ENCODE assay signal across 19 cellular contexts in genomic region chr14:102748806-102749205, GRCh38. TPM values are rescaled to one million over a fixed set of nuclear protein-coding genes. Genes with fewer than 3 reads are reported as not detected.
DNase-seq lines count a peak whose midpoint lies in the region; ATAC-seq, FAIRE-seq and TF ChIP-seq lines count a peak whose summit lies in the region.
"Had no signal": no experiment of that assay in that cellular context is flagged by ENCODE, and none has a peak within 500 bp of the region (broad histone marks: within the 10 kb centered on the region; RNA-seq: fewer than 3 reads in every experiment).

No MANE protein-coding gene starts in this region.

- H3K27me3 ChIP-seq in H1 (replicated peaks in 1 of 4; ENCODE audit: control insufficient read depth in 3 of 4, extremely low read depth in 1 of 4, insufficient read depth in 3 of 4, low read length in 3 of 4), result no peaks in the 10 kb centered on the region
- H3K27me3 ChIP-seq in neuronal stem cell (ENCODE audit: control insufficient read depth in 3 of 3, insufficient read depth in 3 of 3, low read depth in 1 of 3, low read length in 3 of 3), result no peaks in the 10 kb centered on the region
- no peaks in the 10 kb centered on the region for H3K27me3 ChIP-seq in mammary epithelial cell (ENCODE audit: insufficient read depth, low read length)
- H3K27me3 ChIP-seq: BLaER1 treated with 17β-estradiol and CSF1 and Interleukin-3, amounts not matched to agents 10 nM and 100 nM had no signal

- H3K18ac ChIP-seq in H1 (ENCODE audit: extremely low read depth, low read length), result no peak overlapping the region; the same call in none of the 2 replicates
- peak overlapping the region; percentile 86 for H3K18ac ChIP-seq in neuronal stem cell (ENCODE audit: low read length)

- POLR2A ChIA-PET in HEK293 (lab: Yijun Ruan, JAX) (no interaction called here), H1 (lab: Charles Lee; ENCODE audit: partially characterized antibody) (interaction anchor here (1.2 kb wide), 2 partner anchors 9 to 194 kb away, joined by 3 read pairs; no protein-coding TSS in a partner anchor)

- peak overlapping the region; percentile 57; the same call in 1 of the 2 replicates for H4K8ac ChIP-seq in H1 (ENCODE audit: extremely low read depth, insufficient read depth, low read length)
- H4K8ac ChIP-seq in neuronal stem cell (ENCODE audit: low read depth, low read length), result peak overlapping the region; percentile 48

- WGBS in H1 (ENCODE audit: extremely low coverage in 1 of 2, insufficient coverage in 1 of 2, insufficient read length in 1 of 2, insufficient replicate concordance in 2 of 2, low coverage in 1 of 2, low lambda C conversion rate in 2 of 2, missing lambda C conversion rate in 1 of 2), 2 experiments, result 91% methylated on average over 8 of the region's 8 CpGs; no CpG with 5 or more reads in 1 of the 2 experiments
- no CpG with 5 or more reads among the region's 8 CpGs for WGBS in neuronal stem cell (ENCODE audit: extremely low coverage in 2 of 2, insufficient read length in 2 of 2, insufficient replicate concordance in 1 of 2), 2 donors
- WGBS in mammary epithelial cell (ENCODE audit: low coverage, missing lambda C conversion rate), result 100% methylated on average over 6 of the region's 8 CpGs

- intact Hi-C loops in Right ventricle myocardium superior (cut with DNase I), result no loop called here
- intact Hi-C loops in left cardiac atrium (cut with DNase I), result no loop called here
- intact Hi-C loops in mammary epithelial cell (cut with micrococcal nuclease), result no loop called here

- no TSS peak for BruUV-seq in mammary epithelial cell (replicated peaks; lab: Mats Ljungman, UMichigan)

- ATAC-seq in Right ventricle myocardium superior (ENCODE audit: poor library complexity) (no peak), left cardiac atrium (no peak)
- ATAC-seq: GM12878 had no signal

- no peak overlapping the region for H3K4me3 ChIP-seq in HEK293 (ENCODE audit: low read depth, low read length)
- no peak overlapping the region for H3K4me3 ChIP-seq in H1 (ENCODE audit: extremely low read depth in 1 of 4, insufficient read depth in 2 of 4, low read depth in 3 of 4, low read length in 4 of 4)
- no peak overlapping the region for H3K4me3 ChIP-seq in neuronal stem cell (ENCODE audit: low read length in 2 of 2)
- H3K4me3 ChIP-seq in mammary epithelial cell (replicated peaks in 1 of 3; ENCODE audit: insufficient read depth in 1 of 3, low read depth in 2 of 3, low read length in 3 of 3), result no peak overlapping the region
- H3K4me3 ChIP-seq: BLaER1 treated with 17β-estradiol and CSF1 and Interleukin-3, amounts not matched to agents 10 nM and 100 nM; GM12878; GM23248; HAP-1 had no signal

- dilution Hi-C loops in mammary epithelial cell (cut with HindIII; ENCODE audit: low sequenced_read_pairs), result no loop called here

- H2AK5ac ChIP-seq in H1 (ENCODE audit: low read depth, low read length) (no peak overlapping the region), neuronal stem cell (ENCODE audit: low read depth, low read length) (peak overlapping the region; percentile 98)

- H3K27ac ChIP-seq in HEK293 (ENCODE audit: extremely low read depth, low read depth, low read length), result no peak overlapping the region
- H3K27ac ChIP-seq in H1 (ENCODE audit: low read depth, low read length), result no peak overlapping the region
- no peak overlapping the region for H3K27ac ChIP-seq in neuronal stem cell (replicated peaks; ENCODE audit: low read length)
- no peak overlapping the region for H3K27ac ChIP-seq in mammary epithelial cell (ENCODE audit: insufficient read depth, low read depth, low read length)
- H3K27ac ChIP-seq: GM23248, HL-60 had no signal

- no peak for TF ChIP-seq RAD21 in H1 (IDR thresholded peaks at IDR 0.05 in 1 of 2, conservative IDR thresholded peaks at IDR 0.05 in 1 of 2; ENCODE audit: low read depth in 2 of 2, low read length in 2 of 2)

- no peaks in the 10 kb centered on the region for H3K79me2 ChIP-seq in H1 (ENCODE audit: control insufficient read depth in 1 of 2, insufficient read depth in 2 of 2, low read length in 2 of 2)
- no peaks in the 10 kb centered on the region for H3K79me2 ChIP-seq in mammary epithelial cell (ENCODE audit: insufficient read depth, low read length)

- no peak overlapping the region for H4K91ac ChIP-seq in H1 (replicated peaks; ENCODE audit: insufficient read length, low read length)
- H4K91ac ChIP-seq in neuronal stem cell (ENCODE audit: low read depth, low read length, poor library complexity), result no peak overlapping the region

- H2BK15ac ChIP-seq in H1 (ENCODE audit: low read length), result peak overlapping the region; percentile 88; the same call in 1 of the 2 replicates
- H2BK15ac ChIP-seq in neuronal stem cell (ENCODE audit: low read length), result peak overlapping the region; percentile 95

- H3K36me3 ChIP-seq in HEK293 (ENCODE audit: control insufficient read depth in 2 of 2, insufficient read depth in 1 of 2, low read length in 2 of 2) (no peaks in the 10 kb centered on the region; a peak in 1 of 3 replicates), H1 (ENCODE audit: control insufficient read depth in 2 of 4, insufficient read depth in 4 of 4, low read length in 3 of 4) (no peaks in the 10 kb centered on the region), neuronal stem cell (replicated peaks in 1 of 2; ENCODE audit: control insufficient read depth in 2 of 2, insufficient read depth in 2 of 2, low read length in 2 of 2) (no peaks in the 10 kb centered on the region), mammary epithelial cell (ENCODE audit: insufficient read depth, low read length) (peaks cover 2% of the 10 kb centered on the region)
- H3K36me3 ChIP-seq: HAP-1 had no signal

- FAIRE-seq in H1 (lab: Jason Lieb, UNC), result no peak
- FAIRE-seq: GM12878, GM18507 had no signal

- H3K9ac ChIP-seq in H1 (replicated peaks in 1 of 4; ENCODE audit: extremely low read depth in 1 of 4, low read depth in 3 of 4, low read length in 3 of 4) (no peak overlapping the region), neuronal stem cell (ENCODE audit: low read depth, low read length, poor library complexity) (peak overlapping the region; percentile 63), mammary epithelial cell (ENCODE audit: insufficient read depth, low read length) (no peak overlapping the region)
- H3K9ac ChIP-seq: GM23248 had no signal

- H3K9me3 ChIP-seq in HEK293 (ENCODE audit: control insufficient read depth, insufficient read depth, low read depth, low read length) (no peaks in the 10 kb centered on the region), H1 (ENCODE audit: insufficient read depth in 2 of 2, low read depth in 1 of 2, low read length in 1 of 2) (no peaks in the 10 kb centered on the region), neuronal stem cell (replicated peaks in 1 of 2; ENCODE audit: control insufficient read depth in 2 of 2, insufficient read depth in 1 of 2, low read depth in 1 of 2, low read length in 2 of 2) (peaks cover 0 to 1% of the 10 kb centered on the region in 2 donors), mammary epithelial cell (replicated peaks; ENCODE audit: insufficient read depth, low read length) (no peaks in the 10 kb centered on the region)
- H3K9me3 ChIP-seq: BLaER1 treated with 17β-estradiol and CSF1 and Interleukin-3, amounts not matched to agents 10 nM and 100 nM; HAP-1 had no signal

- H2BK120ac ChIP-seq in H1 (replicated peaks; ENCODE audit: low read depth, low read length) (no peak overlapping the region), neuronal stem cell (ENCODE audit: low read depth, low read length) (peak overlapping the region; percentile 41)

- no peak overlapping the region for H3K4ac ChIP-seq in H1 (replicated peaks; ENCODE audit: insufficient read length, low read depth, low read length)
- peak overlapping the region; percentile 95 for H3K4ac ChIP-seq in neuronal stem cell (ENCODE audit: low read length)

- no peak overlapping the region for H3K14ac ChIP-seq in H1 (ENCODE audit: insufficient read length)
- H3K14ac ChIP-seq in neuronal stem cell (ENCODE audit: low read length), result peak overlapping the region; percentile 31

- no peak overlapping the region for H2AFZ ChIP-seq in H1 (ENCODE audit: low read length)
- no peak overlapping the region for H2AFZ ChIP-seq in neuronal stem cell (ENCODE audit: low read length)
- no peak overlapping the region for H2AFZ ChIP-seq in mammary epithelial cell (ENCODE audit: low read depth, low read length)
- H2AFZ ChIP-seq: GM23248 had no signal

- no peak overlapping the region for H2BK12ac ChIP-seq in H1 (ENCODE audit: low read depth, low read length)
- H2BK12ac ChIP-seq in neuronal stem cell (ENCODE audit: low read length), result peak overlapping the region; percentile 88

- H3K79me1 ChIP-seq in H1 (ENCODE audit: low read depth, low read length) (no peaks in the 10 kb centered on the region), neuronal stem cell (ENCODE audit: low read depth, low read length) (no peaks in the 10 kb centered on the region)

- peak; percentile 20 for DNase-seq in Right ventricle myocardium superior
- no peak for DNase-seq in left cardiac atrium
- no peak for DNase-seq in H1 (ENCODE audit: low read depth in 1 of 2, low spot score in 2 of 2)
- DNase-seq in neuronal stem cell (ENCODE audit: low spot score), result no peak
- no peak for DNase-seq in mammary epithelial cell
- no peak for DNase-seq in glomerular visceral epithelial cell (ENCODE audit: extremely low spot score)
- DNase-seq: 8988T; AML-193; Calu3; CD4-positive, CD25-positive, alpha-beta regulatory T cell; DMS 273 treated with DMSO at 0.1 percent for 48 hours; GM23248; HFFc6 had no signal

- CTCF ChIA-PET in HEK293 (lab: Yijun Ruan, JAX) (no interaction called here), H1 (lab: Charles Lee; ENCODE audit: partially characterized antibody) (interaction anchor here (0.5 to 2.5 kb wide), 6 partner anchors 12 to 229 kb away, joined by 3 to 15 read pairs (median 4); no protein-coding TSS in a partner anchor), mammary epithelial cell (lab: Charles Lee; ENCODE audit: low non-redundant PET) (no interaction called here)

- H4K20me1 ChIP-seq in H1 (replicated peaks in 1 of 2; ENCODE audit: control insufficient read depth in 1 of 2, insufficient read depth in 2 of 2, low read length in 2 of 2) (peaks cover 0 to 2% of the 10 kb centered on the region in 2 experiments), mammary epithelial cell (ENCODE audit: insufficient read depth, low read length) (no peaks in the 10 kb centered on the region)

- TF ChIP-seq CTCF in HEK293 (tag by site-specific recombination; IDR thresholded peaks at IDR 0.05), result no peak
- no peak for TF ChIP-seq CTCF in H1 (IDR thresholded peaks at IDR 0.05; ENCODE audit: control extremely low read depth in 1 of 3, insufficient read depth in 1 of 3, low read depth in 1 of 3, low read length in 3 of 3)
- TF ChIP-seq CTCF in mammary epithelial cell (conservative IDR thresholded peaks at IDR 0.05 in 1 of 2, IDR thresholded peaks at IDR 0.05 in 1 of 2; ENCODE audit: extremely low read depth in 1 of 2, insufficient read depth in 1 of 2, low read depth in 1 of 2, low read length in 2 of 2), result no peak

- no peak overlapping the region for H2BK20ac ChIP-seq in H1 (ENCODE audit: low read length)

- no peak for TF ChIP-seq EP300 in H1 (IDR thresholded peaks at IDR 0.05; ENCODE audit: borderline replicate concordance in 1 of 2, low read depth in 2 of 2, low read length in 2 of 2)

- H2BK5ac ChIP-seq in H1 (ENCODE audit: low read depth, low read length) (no peak overlapping the region), neuronal stem cell (ENCODE audit: low read length) (peak overlapping the region; percentile 15)

- H3K4me2 ChIP-seq in H1 (ENCODE audit: insufficient read depth in 1 of 2, low read depth in 2 of 2, low read length in 2 of 2), result no peak overlapping the region
- no peak overlapping the region for H3K4me2 ChIP-seq in neuronal stem cell (ENCODE audit: insufficient read depth, low read length, poor library complexity, severe bottlenecking)
- no peak overlapping the region for H3K4me2 ChIP-seq in mammary epithelial cell (ENCODE audit: insufficient read depth, low read depth, low read length)
- H3K4me2 ChIP-seq: BLaER1 treated with 17β-estradiol and CSF1 and Interleukin-3, amounts not matched to agents 10 nM and 100 nM had no signal

- H3K23ac ChIP-seq in H1 (ENCODE audit: insufficient read length) (no peak overlapping the region), neuronal stem cell (ENCODE audit: low read depth, low read length, poor library complexity) (no peak overlapping the region)

- no peaks in the 10 kb centered on the region for H3K4me1 ChIP-seq in HEK293 (ENCODE audit: control insufficient read depth, insufficient read depth, low read length)
- peaks cover 0 to 9% (median 2%) of the 10 kb centered on the region in 4 experiments; a peak in 5 of 7 replicates for H3K4me1 ChIP-seq in H1 (replicated peaks in 1 of 4; ENCODE audit: control insufficient read depth in 3 of 4, insufficient read depth in 4 of 4, low read length in 3 of 4)
- H3K4me1 ChIP-seq in neuronal stem cell (ENCODE audit: control insufficient read depth in 2 of 2, insufficient read depth in 1 of 2, low read depth in 1 of 2, low read length in 2 of 2), result peaks cover 7 to 14% of the 10 kb centered on the region in 2 donors
- H3K4me1 ChIP-seq in mammary epithelial cell (ENCODE audit: insufficient read depth, low read length), result no peaks in the 10 kb centered on the region
- H3K4me1 ChIP-seq: HAP-1 had no signal

- in situ Hi-C loops in mammary epithelial cell (cut with MboI; ENCODE audit: low sequenced_read_pairs in 2 of 2), result no loop called here

- no peak for TF ChIP-seq POLR2A in H1 (IDR thresholded peaks at IDR 0.05; ENCODE audit: control extremely low read depth in 1 of 2, low read depth in 2 of 2, low read length in 2 of 2)

- no peak overlapping the region for H3K56ac ChIP-seq in H1 (replicated peaks; ENCODE audit: insufficient read length, low read depth, low read length)

- H4K5ac ChIP-seq in H1 (ENCODE audit: insufficient read length, low read depth, low read length), result no peak overlapping the region

- no peaks in the 10 kb centered on the region for H3K23me2 ChIP-seq in H1 (ENCODE audit: low read depth, low read length)

RNA-seq across cellular contexts. Expression of gene TRAF3, which starts 28.4 kb away (rescaled TPM):
- total RNA-seq in Right ventricle myocardium superior (9.8 TPM), left cardiac atrium (10 to 100 TPM; 12.2 to 15.7 TPM), mammary epithelial cell (10 to 100 TPM; 20.5 to 23.2 TPM)
- total RNA-seq in H1 (2021; fragmentation: NEBNext Ultra II Directional; extraction: Animal tissue kit (Norgen Biotek cat#: 25700)), result 10.0 and 12.1 TPM in 2 replicates
- polyA plus RNA-seq in H1 (2011; rRNA removed) (5.8 and 6.5 TPM in 2 replicates), mammary epithelial cell (15.0 TPM)
- polyA plus RNA-seq in H1 (2011; cell fraction: cytosol; rRNA removed), result 6.7 TPM
- 11.0 TPM for polyA plus RNA-seq in H1 (2011; cell fraction: nucleus; rRNA removed)
- 6.8 to 8.1 TPM (median 7.6 TPM) in 4 replicates for polyA plus RNA-seq in H1 (2012, experiment 1 of 2)
- polyA plus RNA-seq in H1 (2012, experiment 2 of 2), result 3.8 TPM
- polyA plus RNA-seq in H1 (2013, experiment 1 of 2), result 4.9 TPM
- polyA plus RNA-seq in H1 (2013, experiment 2 of 2), result 5.2 TPM
- polyA minus RNA-seq in H1 (2011; rRNA and poly(A)+ RNA removed), result 14.0 and 19.4 TPM in 2 replicates
- polyA minus RNA-seq in H1 (2011; cell fraction: cytosol; rRNA and poly(A)+ RNA removed), result 4.9 TPM
- 10.2 TPM for polyA minus RNA-seq in H1 (2011; cell fraction: nucleus; rRNA and poly(A)+ RNA removed)
- 16.4 TPM for polyA plus RNA-seq in neuronal stem cell (2013, experiment 1 of 2)
- polyA plus RNA-seq in neuronal stem cell (2013, experiment 2 of 2), result 16.2 TPM
- 12.8 TPM for polyA minus RNA-seq in mammary epithelial cell
